Comparison of ENCODE assay signal across 1 cellular context in the genomic region with DNA sequence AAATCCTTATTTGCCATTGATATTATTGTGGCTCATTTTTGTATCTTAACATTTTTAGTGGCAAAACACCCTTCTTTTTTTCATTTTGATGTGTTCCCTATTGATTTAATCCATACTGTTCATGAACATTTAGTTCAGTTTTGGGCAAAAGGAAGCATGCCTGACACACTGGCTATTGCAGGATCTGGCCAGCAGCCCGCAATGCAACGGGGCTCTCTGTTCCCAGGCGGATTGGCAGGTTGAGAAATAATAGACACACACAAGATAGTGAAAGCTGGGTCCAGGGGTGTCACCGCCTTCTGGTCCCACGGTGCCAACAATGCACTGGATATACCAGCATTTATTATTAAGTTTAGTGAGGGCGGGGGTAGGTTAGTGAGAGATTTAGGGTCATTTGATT.
TF ChIP-seq lines count a peak whose summit lies in the region.

No MANE protein-coding gene starts in this region.

TF ChIP-seq in liver, 16 proteins besides CTCF, POLR2A, EP300 and RAD21 (continued from another document):
- peak; percentile 12 for TF ChIP-seq REST (IDR thresholded peaks at IDR 0.05)
